ENCODE assay signal across 33 cellular contexts in genomic region chr13:79571147-79571546, GRCh38.
"Had no signal": no experiment of that assay in that cellular context is flagged by ENCODE, and none has a peak within 500 bp of the region (broad histone marks: within the 10 kb centered on the region; RNA-seq: fewer than 3 reads in every experiment).

No MANE protein-coding gene starts in this region.

- H3K27ac ChIP-seq: KMS-11, PC-9, RWPE1, WERI-Rb-1 had no signal

- H3K36me3 ChIP-seq: WERI-Rb-1 had no signal

- H3K36me3 Mint-ChIP-seq: activated CD8-positive, alpha-beta memory T cell treated with anti-CD3 and anti-CD28 coated beads, Interleukin-2, amount 10 ng/mL, durations not matched to agents 7 days and 5 days; activated naive CD4-positive, alpha-beta T cell treated with anti-CD3 and anti-CD28 coated beads, Interleukin-2, amount 10 ng/mL, durations not matched to agents 7 days and 5 days; brain had no signal

- H3K4me3 ChIP-seq: PC-9 had no signal

- H3K27ac Mint-ChIP-seq: activated CD4-positive, alpha-beta memory T cell treated with anti-CD3 and anti-CD28 coated beads, Interleukin-2, amount 10 ng/mL, durations not matched to agents 7 days and 5 days; activated CD8-positive, alpha-beta memory T cell treated with anti-CD3 and anti-CD28 coated beads, Interleukin-2, amount 10 ng/mL, durations not matched to agents 7 days and 5 days; activated naive CD4-positive, alpha-beta T cell treated with anti-CD3 and anti-CD28 coated beads, Interleukin-2, amount 10 ng/mL, durations not matched to agents 7 days and 5 days; activated naive CD8-positive, alpha-beta T cell; activated naive CD8-positive, alpha-beta T cell treated with anti-CD3 and anti-CD28 coated beads, Interleukin-2, amount 50 U/mL, for 24 hours; brain had no signal

- H2AFZ ChIP-seq: PC-9 had no signal

- ATAC-seq: activated CD8-positive, alpha-beta memory T cell treated with anti-CD3 and anti-CD28 coated beads, Interleukin-2, amount 10 ng/mL, durations not matched to agents 7 days and 5 days; activated naive CD8-positive, alpha-beta T cell treated with anti-CD3 and anti-CD28 coated beads, Interleukin-2, amount 50 U/mL, for 24 hours; Right ventricle myocardium inferior; SK-N-SH treated with all-trans-retinoic acid at 6 μM for 48 hours had no signal

- DNase-seq: activated CD4-positive, alpha-beta memory T cell treated with anti-CD3 and anti-CD28 coated beads, Interleukin-2, amount 10 ng/mL, durations not matched to agents 7 days and 5 days; activated CD4-positive, alpha-beta T cell treated with anti-CD3 and anti-CD28 coated beads for 1 hour; activated CD4-positive, alpha-beta T cell treated with anti-CD3 and anti-CD28 coated beads for 48 hours; activated CD4-positive, CD25-positive, alpha-beta regulatory T cell; activated CD8-positive, alpha-beta memory T cell treated with anti-CD3 and anti-CD28 coated beads for 24 hours; activated CD8-positive, alpha-beta memory T cell treated with anti-CD3 and anti-CD28 coated beads, Interleukin-2, amount 10 ng/mL, durations not matched to agents 7 days and 5 days; activated CD8-positive, alpha-beta memory T cell treated with anti-CD3 and anti-CD28 coated beads, Interleukin-2, amount 50 U/mL, for 48 hours; activated effector memory CD4-positive, alpha-beta T cell treated with Interleukin-2 at 50 U/mL for 16 hours; activated naive CD4-positive, alpha-beta T cell treated with anti-CD3 and anti-CD28 coated beads, Interleukin-2, amount 10 ng/mL, durations not matched to agents 7 days and 5 days; activated naive CD8-positive, alpha-beta T cell treated with anti-CD3 and anti-CD28 coated beads, Interleukin-2, amount 50 U/mL, for 24 hours; activated T-cell treated with anti-CD3 and anti-CD28 coated beads, Interleukin-2, amount 50 U/mL, for 48 hours; anterior cingulate cortex; caudate nucleus; NCI-H1092 treated with DMSO at 0.1 percent for 48 hours; NCI-H1417; NCI-H187 treated with DMSO at 0.1 percent for 48 hours; NCI-H2081; NCI-H226; NCI-H446 treated with DMSO at 0.1 percent for 48 hours; NCI-H524; NK-92 treated with Interleukin-12 subunit alpha and Interleukin-12 subunit beta, amount 100 ng/mL, for 24 hours; PC-9; SIG-M5; T-helper 1 cell; T-helper 2 cell; T-helper 9 cell; WERI-Rb-1 had no signal

- H3K4me1 Mint-ChIP-seq: activated CD4-positive, alpha-beta memory T cell treated with anti-CD3 and anti-CD28 coated beads, Interleukin-2, amount 10 ng/mL, durations not matched to agents 7 days and 5 days; activated naive CD4-positive, alpha-beta T cell treated with anti-CD3 and anti-CD28 coated beads, Interleukin-2, amount 10 ng/mL, durations not matched to agents 7 days and 5 days; activated naive CD8-positive, alpha-beta T cell treated with anti-CD3 and anti-CD28 coated beads, Interleukin-2, amount 50 U/mL, for 24 hours; brain had no signal

- H3K4me3 Mint-ChIP-seq: activated CD4-positive, alpha-beta memory T cell treated with anti-CD3 and anti-CD28 coated beads, Interleukin-2, amount 10 ng/mL, durations not matched to agents 7 days and 5 days; activated CD8-positive, alpha-beta memory T cell treated with anti-CD3 and anti-CD28 coated beads, Interleukin-2, amount 10 ng/mL, durations not matched to agents 7 days and 5 days; activated naive CD4-positive, alpha-beta T cell treated with anti-CD3 and anti-CD28 coated beads, Interleukin-2, amount 10 ng/mL, durations not matched to agents 7 days and 5 days; activated naive CD8-positive, alpha-beta T cell; activated naive CD8-positive, alpha-beta T cell treated with anti-CD3 and anti-CD28 coated beads, Interleukin-2, amount 50 U/mL, for 24 hours; brain had no signal

- H3K27me3 Mint-ChIP-seq: activated naive CD8-positive, alpha-beta T cell had no signal

- H3K4me2 ChIP-seq: KMS-11, PC-9 had no signal
